ENCODE assay signal across 8 cellular contexts in the genomic region with DNA sequence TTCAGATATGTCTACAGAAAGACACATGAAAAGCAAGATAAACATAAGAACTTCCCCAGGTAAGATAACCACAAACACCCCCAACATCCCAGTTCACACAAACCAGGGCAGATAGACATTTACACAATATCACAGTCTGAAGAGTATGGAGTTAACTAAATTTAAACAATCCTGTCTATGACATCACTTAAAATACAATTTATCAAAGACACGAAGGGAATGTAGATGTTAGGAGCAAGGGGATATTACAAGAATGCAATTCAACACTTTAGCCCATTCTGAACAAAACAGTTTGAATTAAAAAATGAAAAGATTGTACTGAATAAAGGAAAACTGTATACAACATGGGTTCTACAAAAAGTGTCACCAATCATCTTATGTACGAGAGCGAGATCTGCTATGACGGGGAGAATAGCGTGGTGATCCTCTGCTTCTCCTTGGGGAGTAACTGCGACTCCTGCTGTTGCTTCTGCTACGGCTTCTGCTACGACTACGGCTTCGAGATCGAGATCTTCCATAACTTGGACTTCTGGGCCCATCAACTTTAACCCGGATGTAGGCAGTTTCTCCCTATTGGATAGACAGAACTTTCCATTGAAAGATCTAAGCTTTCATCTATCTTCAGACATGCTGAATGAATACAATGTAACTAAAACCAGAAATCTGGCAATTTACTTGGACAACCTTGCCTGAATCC. TPM values are rescaled to one million over a fixed set of nuclear protein-coding genes. Genes with fewer than 3 reads are reported as not detected.
DNase-seq lines count a peak whose midpoint lies in the region; ATAC-seq lines count a peak whose summit lies in the region.

No MANE protein-coding gene starts in this region.

- intact Hi-C loops in right cardiac atrium (cut with DNase I) = loop anchor here (5.0 to 10.0 kb wide), 2 partner anchors 77 to 80 kb away; partner anchors contain the start of gene DYNLL2 (in 4 of the 4)

- peaks cover 42% of the 10 kb centered on the region for H3K4me1 Mint-ChIP-seq in T-helper 1 cell treated with Interleukin-12 subunit alpha and Interleukin-12 subunit beta and Interleukin-4 antibody, amounts not matched to agents 30 μg/mL and 1 μg/mL, for 36 hours (ENCODE audit: low read depth)
- H3K4me1 Mint-ChIP-seq in T-helper 17 cell = peaks cover 36% of the 10 kb centered on the region
- H3K4me1 Mint-ChIP-seq in stimulated activated naive CD8-positive, alpha-beta T cell treated with anti-CD3 and anti-CD28 coated beads, Interleukin-15, amount 100 ng/mL, for 72 hours = peaks cover 63% of the 10 kb centered on the region

- no peaks in the 10 kb centered on the region for H3K9me3 ChIP-seq in T-helper 17 cell (ENCODE audit: control insufficient read depth, low read length, poor library complexity, severe bottlenecking)
- H3K9me3 ChIP-seq in right cardiac atrium (ENCODE audit: control insufficient read depth, low read length) = no peaks in the 10 kb centered on the region

- peak overlapping the region; percentile 65 for H3K27ac Mint-ChIP-seq in T-helper 1 cell treated with Interleukin-12 subunit alpha and Interleukin-12 subunit beta and Interleukin-4 antibody, amounts not matched to agents 30 μg/mL and 1 μg/mL, for 36 hours
- H3K27ac Mint-ChIP-seq in T-helper 17 cell = peak overlapping the region; percentile 99
- peak overlapping the region; percentile 86 to 100 for H3K27ac Mint-ChIP-seq in stimulated activated naive CD8-positive, alpha-beta T cell treated with anti-CD3 and anti-CD28 coated beads, Interleukin-15, amount 100 ng/mL, for 72 hours

- H3K4me3 ChIP-seq in right cardiac atrium (ENCODE audit: low read length) = peak overlapping the region; percentile 78

- 34% methylated on average over 12 of the region's 12 CpGs for WGBS in right cardiac atrium

- H3K4me3 Mint-ChIP-seq in T-helper 1 cell treated with Interleukin-12 subunit alpha and Interleukin-12 subunit beta and Interleukin-4 antibody, amounts not matched to agents 30 μg/mL and 1 μg/mL, for 36 hours = peak overlapping the region; percentile 98
- peak overlapping the region; percentile 98 for H3K4me3 Mint-ChIP-seq in T-helper 17 cell
- peak overlapping the region; percentile 89 to 100 for H3K4me3 Mint-ChIP-seq in stimulated activated naive CD8-positive, alpha-beta T cell treated with anti-CD3 and anti-CD28 coated beads, Interleukin-15, amount 100 ng/mL, for 72 hours

- H3K27ac ChIP-seq in right cardiac atrium (ENCODE audit: low read length) = no peak overlapping the region

- ATAC-seq in T-helper 17 cell (no peak), right cardiac atrium (no peak)
- ATAC-seq in stimulated activated naive CD8-positive, alpha-beta T cell treated with anti-CD3 and anti-CD28 coated beads, Interleukin-15, amount 100 ng/mL, for 72 hours = no peak

- peaks cover 48% of the 10 kb centered on the region for H3K36me3 Mint-ChIP-seq in T-helper 1 cell treated with Interleukin-12 subunit alpha and Interleukin-12 subunit beta and Interleukin-4 antibody, amounts not matched to agents 30 μg/mL and 1 μg/mL, for 36 hours (ENCODE audit: low read depth)
- peaks cover 11% of the 10 kb centered on the region for H3K36me3 Mint-ChIP-seq in T-helper 17 cell (ENCODE audit: low read depth)

- H3K27me3 Mint-ChIP-seq in T-helper 1 cell treated with Interleukin-12 subunit alpha and Interleukin-12 subunit beta and Interleukin-4 antibody, amounts not matched to agents 30 μg/mL and 1 μg/mL, for 36 hours (ENCODE audit: low read depth) = no peaks in the 10 kb centered on the region
- H3K27me3 Mint-ChIP-seq in T-helper 17 cell = no peaks in the 10 kb centered on the region
- no peaks in the 10 kb centered on the region for H3K27me3 Mint-ChIP-seq in stimulated activated naive CD8-positive, alpha-beta T cell treated with anti-CD3 and anti-CD28 coated beads, Interleukin-15, amount 100 ng/mL, for 72 hours

- no peaks in the 10 kb centered on the region for H3K27me3 ChIP-seq in right cardiac atrium (ENCODE audit: control insufficient read depth, insufficient read depth)

- H3K9me3 Mint-ChIP-seq in T-helper 1 cell treated with Interleukin-12 subunit alpha and Interleukin-12 subunit beta and Interleukin-4 antibody, amounts not matched to agents 30 μg/mL and 1 μg/mL, for 36 hours = no peaks in the 10 kb centered on the region
- no peaks in the 10 kb centered on the region for H3K9me3 Mint-ChIP-seq in stimulated activated naive CD8-positive, alpha-beta T cell treated with anti-CD3 and anti-CD28 coated beads, Interleukin-15, amount 100 ng/mL, for 72 hours

- DNase-seq in T-helper 1 cell (no peak), T-helper 17 cell (no peak), right cardiac atrium (no peak), GM19240 (ENCODE audit: insufficient read length, low spot score) (no peak), NCI-H1092 treated with DMSO at 0.1 percent for 48 hours (lab: John Stamatoyannopoulos, UW) (no peak), iPS-NIHi7 (ENCODE audit: extremely low spot score) (no peak)
- DNase-seq in stimulated activated naive CD8-positive, alpha-beta T cell treated with anti-CD3 and anti-CD28 coated beads, Interleukin-15, amount 100 ng/mL, for 72 hours = no peak

- no peaks in the 10 kb centered on the region for H3K4me1 ChIP-seq in right cardiac atrium (ENCODE audit: control insufficient read depth, insufficient read depth, low read length)

RNA-seq across cellular contexts. Expression of gene SRSF1, which starts 1.9 kb away (rescaled TPM):
- total RNA-seq in T-helper 17 cell (100 to 1,000 TPM in 1 of 2 donors, 10 to 100 TPM in 1; 94.9 to 107 TPM), right cardiac atrium (100 to 1,000 TPM in 3 of 4 donors, 10 to 100 TPM in 1; 97.9 to 132 (median 126) TPM)
- 58.9 TPM for polyA plus RNA-seq in right cardiac atrium

RNA-seq across cellular contexts. Expression of gene VEZF1, which starts 17.1 kb away (rescaled TPM):
- total RNA-seq in T-helper 17 cell (10 to 100 TPM; 41.7 to 48.7 TPM), right cardiac atrium (10 to 100 TPM; 67.4 to 74.6 (median 68.5) TPM)
- 20.0 TPM for polyA plus RNA-seq in right cardiac atrium

RNA-seq across cellular contexts. Expression of gene CUEDC1, which starts 50.0 kb away (rescaled TPM):
- total RNA-seq in T-helper 17 cell (under 1 TPM; 0.21 to 0.82 TPM), right cardiac atrium (10 to 100 TPM; 53.1 to 60.5 (median 55.1) TPM)
- 41.0 TPM for polyA plus RNA-seq in right cardiac atrium

Comparison
In these comparisons a context has a peak if more than half of its experiments do, and no peak if none do; other contexts are left out.
1. RNA of gene CUEDC1, which starts 50.0 kb away (total RNA-seq): 53.1 to 60.5 TPM in right cardiac atrium; 0.21 to 0.82 TPM in T-helper 17 cell; every median in the first group is over 10 times any median in the second.
2. Peak in every context shown above with its lines, with median percentiles within 50 percentile points of each other: H3K27ac Mint-ChIP-seq and H3K4me3 Mint-ChIP-seq.